ENCODE assay signal across 13 cellular contexts in genomic region chr1:53484705-53485477, GRCh38. TPM values are rescaled to one million over a fixed set of nuclear protein-coding genes. Genes with fewer than 3 reads are reported as not detected.
DNase-seq lines count a peak whose midpoint lies in the region; ATAC-seq and TF ChIP-seq lines count a peak whose summit lies in the region.
"Had no signal": no experiment of that assay in that cellular context is flagged by ENCODE, and none has a peak within 500 bp of the region (broad histone marks: within the 10 kb centered on the region; RNA-seq: fewer than 3 reads in every experiment).

No MANE protein-coding gene starts in this region.

- H2BK5ac ChIP-seq in mesendoderm (ENCODE audit: low read length): no peak overlapping the region

- in situ Hi-C loops in Panc1 (cut with HindIII; ENCODE audit: low pct_unique_long_range_greater_than_20kb, low sequenced_read_pairs): no loop called here

- H3K4me3 ChIP-seq in HCT116 (replicated peaks in 1 of 2; ENCODE audit: low read depth in 1 of 2, low read length in 2 of 2): no peak overlapping the region
- no peak overlapping the region for H3K4me3 ChIP-seq in Panc1 (ENCODE audit: low read depth in 2 of 2, low read length in 2 of 2)
- H3K4me3 ChIP-seq in mesendoderm (ENCODE audit: low read length): no peak overlapping the region
- H3K4me3 ChIP-seq: A549, BLaER1 had no signal

- ATAC-seq in HCT116 (no peak), Panc1 (peak; percentile 35), HG03571 (IDR thresholded peaks at IDR 0.05; ENCODE audit: unreplicated experiment) (no peak)
- ATAC-seq in stimulated activated effector memory CD8-positive, alpha-beta T cell treated with anti-CD3 and anti-CD28 coated beads, Interleukin-12 subunit alpha, Interleukin-12 subunit beta, amount 100 ng/mL, for 72 hours: no peak

- RAD21 ChIA-PET in HCT116 (lab: Charles Lee; ENCODE audit: low non-redundant PET in 1 of 2, low total read pairs in 2 of 2, uncharacterized antibody in 2 of 2, unreplicated experiment in 2 of 2): interaction anchor here in 1 of 2 experiments (2.6 kb wide), 1 partner anchor 197 kb away, joined by 12 read pairs; no protein-coding TSS in a partner anchor

- no peak for DNase-seq in HCT116 (ENCODE audit: low read depth, low spot score)
- DNase-seq in Panc1 (ENCODE audit: low read depth, low spot score): no peak
- no peak for DNase-seq in mesendoderm
- no peak for DNase-seq in stimulated activated effector memory CD8-positive, alpha-beta T cell treated with anti-CD3 and anti-CD28 coated beads, Interleukin-12 subunit alpha, Interleukin-12 subunit beta, amount 100 ng/mL, for 72 hours (ENCODE audit: low spot score in 2 of 2)
- no peak for DNase-seq in stimulated activated CD4-positive, alpha-beta T cell treated with anti-CD3 and anti-CD28 coated beads, Interleukin-1b, Interleukin-23, amount 100 ng/mL, for 48 hours
- DNase-seq in T-helper 2 cell treated with Interferon-gamma antibody and Interleukin-4, amounts not matched to agents 5 μg/mL and 100 μg/mL, for 36 hours (ENCODE audit: low spot score): no peak
- DNase-seq: NCI-H2081 treated with DMSO at 0.1 percent for 48 hours, SIG-M5 had no signal

- TF ChIP-seq RAD21 in HCT116 (IDR thresholded peaks at IDR 0.05; ENCODE audit: low read depth): no peak

- no peaks in the 10 kb centered on the region for H3K79me2 ChIP-seq in HCT116 (ENCODE audit: insufficient read depth, low read length)
- no peaks in the 10 kb centered on the region for H3K79me2 ChIP-seq in mesendoderm (ENCODE audit: control insufficient read depth, insufficient read depth, low read length)

- H3K9me3 ChIP-seq in HCT116 (ENCODE audit: control insufficient read depth in 1 of 2, insufficient read depth in 1 of 2, low read depth in 1 of 2, low read length in 2 of 2) (no peaks in the 10 kb centered on the region), Panc1 (ENCODE audit: control insufficient read depth, insufficient read depth, low read depth, low read length) (no peaks in the 10 kb centered on the region)
- H3K9me3 ChIP-seq: A549, BLaER1 had no signal

- H3K36me3 ChIP-seq in HCT116 (ENCODE audit: control insufficient read depth in 1 of 2, insufficient read depth in 2 of 2, low read length in 2 of 2) (no peaks in the 10 kb centered on the region), Panc1 (ENCODE audit: control insufficient read depth, insufficient read depth, low read length) (no peaks in the 10 kb centered on the region), mesendoderm (ENCODE audit: control insufficient read depth, insufficient read depth, low read length) (no peaks in the 10 kb centered on the region)
- H3K36me3 ChIP-seq: BLaER1 had no signal

- no peaks in the 10 kb centered on the region for H3K79me1 ChIP-seq in mesendoderm (ENCODE audit: low read length)

- TF ChIP-seq CTCF in HCT116 (IDR thresholded peaks at IDR 0.05 in 2 of 3, conservative IDR thresholded peaks at IDR 0.05 in 1 of 3; ENCODE audit: borderline replicate concordance in 1 of 3, insufficient read depth in 1 of 3, low read depth in 2 of 3, low read length in 2 of 3): no peak
- no peak for TF ChIP-seq CTCF in Panc1 (IDR thresholded peaks at IDR 0.05)

- H2AK5ac ChIP-seq in mesendoderm (ENCODE audit: low read length): no peak overlapping the region

- peak overlapping the region; percentile 78 for H2AFZ ChIP-seq in HCT116 (ENCODE audit: low read depth, low read length, poor library complexity, severe bottlenecking)

- POLR2A ChIA-PET in HCT116 (lab: Charles Lee) (no interaction called here), Panc1 (lab: Charles Lee) (no interaction called here)

- H3K27me3 Mint-ChIP-seq in T-helper 2 cell treated with Interferon-gamma antibody and Interleukin-4, amounts not matched to agents 5 μg/mL and 100 μg/mL, for 36 hours (ENCODE audit: low read depth): peaks cover 14% of the 10 kb centered on the region

- peaks cover 12% of the 10 kb centered on the region for H3K4me1 Mint-ChIP-seq in stimulated activated effector memory CD8-positive, alpha-beta T cell treated with anti-CD3 and anti-CD28 coated beads, Interleukin-12 subunit alpha, Interleukin-12 subunit beta, amount 100 ng/mL, for 72 hours
- peaks cover 4% of the 10 kb centered on the region for H3K4me1 Mint-ChIP-seq in T-helper 2 cell treated with Interferon-gamma antibody and Interleukin-4, amounts not matched to agents 5 μg/mL and 100 μg/mL, for 36 hours (ENCODE audit: low read depth)

- intact Hi-C loops in HCT116 (cut with micrococcal nuclease) (loop anchor here (1.0 to 10.0 kb wide), 6 partner anchors 197 to 470 kb away; no protein-coding TSS in a partner anchor), Panc1 (cut with micrococcal nuclease; ENCODE audit: unreplicated experiment) (loop anchor here (1.0 to 5.0 kb wide), 2 partner anchors 197 to 269 kb away; no protein-coding TSS in a partner anchor)

- peak overlapping the region; percentile 78 for H3K56ac ChIP-seq in mesendoderm (ENCODE audit: low read length)

- H3K27ac Mint-ChIP-seq in stimulated activated effector memory CD8-positive, alpha-beta T cell treated with anti-CD3 and anti-CD28 coated beads, Interleukin-12 subunit alpha, Interleukin-12 subunit beta, amount 100 ng/mL, for 72 hours: peak overlapping the region; percentile 22
- H3K27ac Mint-ChIP-seq in T-helper 2 cell treated with Interferon-gamma antibody and Interleukin-4, amounts not matched to agents 5 μg/mL and 100 μg/mL, for 36 hours: no peak overlapping the region
- H3K27ac Mint-ChIP-seq: CD4-positive, alpha-beta memory T cell had no signal

- BruUV-seq in HCT116 (replicated peaks; lab: Mats Ljungman, UMichigan) (no TSS peak), Panc1 (replicated peaks; lab: Mats Ljungman, UMichigan) (no TSS peak)

- H2BK120ac ChIP-seq in mesendoderm (ENCODE audit: low read depth, low read length): no peak overlapping the region

- no peak overlapping the region for H2BK15ac ChIP-seq in mesendoderm (replicated peaks; ENCODE audit: low read depth)

- H3K4me1 ChIP-seq in HCT116 (ENCODE audit: control insufficient read depth in 1 of 2, insufficient read depth in 2 of 2, low read length in 2 of 2) (peaks cover 0 to 5% of the 10 kb centered on the region in 2 experiments; a peak in 1 of 4 replicates), Panc1 (ENCODE audit: control insufficient read depth, insufficient read depth, low read length) (no peaks in the 10 kb centered on the region), mesendoderm (ENCODE audit: control insufficient read depth, low read depth, low read length) (no peaks in the 10 kb centered on the region)
- H3K4me1 ChIP-seq: A549 had no signal

- H3K36me3 Mint-ChIP-seq in stimulated activated effector memory CD8-positive, alpha-beta T cell treated with anti-CD3 and anti-CD28 coated beads, Interleukin-12 subunit alpha, Interleukin-12 subunit beta, amount 100 ng/mL, for 72 hours: no peaks in the 10 kb centered on the region
- no peaks in the 10 kb centered on the region for H3K36me3 Mint-ChIP-seq in T-helper 2 cell treated with Interferon-gamma antibody and Interleukin-4, amounts not matched to agents 5 μg/mL and 100 μg/mL, for 36 hours (ENCODE audit: low read depth)
- H3K36me3 Mint-ChIP-seq: CD4-positive, alpha-beta memory T cell had no signal

- H3K27me3 ChIP-seq in HCT116 (ENCODE audit: insufficient read depth, low read length): no peaks in the 10 kb centered on the region
- H3K27me3 ChIP-seq in Panc1 (ENCODE audit: control insufficient read depth, insufficient read depth, low read length): peaks cover 3% of the 10 kb centered on the region; the same call in 1 of the 2 replicates
- H3K27me3 ChIP-seq in mesendoderm (ENCODE audit: insufficient read depth, low read length, poor library complexity): no peaks in the 10 kb centered on the region
- H3K27me3 ChIP-seq: BLaER1 had no signal

- H3K4ac ChIP-seq in mesendoderm (ENCODE audit: low read depth, low read length): no peak overlapping the region

- H4K20me1 ChIP-seq in HCT116 (ENCODE audit: insufficient read depth): no peaks in the 10 kb centered on the region
- H4K20me1 ChIP-seq: BLaER1 had no signal

- H3K4me3 Mint-ChIP-seq in stimulated activated effector memory CD8-positive, alpha-beta T cell treated with anti-CD3 and anti-CD28 coated beads, Interleukin-12 subunit alpha, Interleukin-12 subunit beta, amount 100 ng/mL, for 72 hours: no peak overlapping the region
- no peak overlapping the region for H3K4me3 Mint-ChIP-seq in T-helper 2 cell treated with Interferon-gamma antibody and Interleukin-4, amounts not matched to agents 5 μg/mL and 100 μg/mL, for 36 hours

- no peak overlapping the region for H3K9ac ChIP-seq in HCT116 (ENCODE audit: low read length)
- no peak overlapping the region for H3K9ac ChIP-seq in mesendoderm (ENCODE audit: low read length)
- H3K9ac ChIP-seq: BLaER1 had no signal

- no peak overlapping the region for H4K8ac ChIP-seq in mesendoderm (ENCODE audit: low read depth, low read length)

- CTCF ChIA-PET in HCT116 (lab: Charles Lee) (interaction anchor here (0.6 to 3.0 kb wide), 6 partner anchors 12 to 376 kb away, joined by 4 to 31 read pairs (median 4); no protein-coding TSS in a partner anchor), Panc1 (lab: Charles Lee) (interaction anchor here (0.8 to 2.4 kb wide), 4 partner anchors 19 to 278 kb away, joined by 3 to 14 read pairs (median 4); no protein-coding TSS in a partner anchor)

- H3K9me3 Mint-ChIP-seq in stimulated activated effector memory CD8-positive, alpha-beta T cell treated with anti-CD3 and anti-CD28 coated beads, Interleukin-12 subunit alpha, Interleukin-12 subunit beta, amount 100 ng/mL, for 72 hours: no peaks in the 10 kb centered on the region
- H3K9me3 Mint-ChIP-seq in T-helper 2 cell treated with Interferon-gamma antibody and Interleukin-4, amounts not matched to agents 5 μg/mL and 100 μg/mL, for 36 hours: no peaks in the 10 kb centered on the region

- no peak overlapping the region for H3K23ac ChIP-seq in mesendoderm (ENCODE audit: low read length)

- H3K4me2 ChIP-seq in HCT116 (ENCODE audit: low read length): peak overlapping the region; percentile 72
- no peak overlapping the region for H3K4me2 ChIP-seq in mesendoderm (ENCODE audit: low read length)

- no peak for TF ChIP-seq POLR2A in HCT116 (IDR thresholded peaks at IDR 0.05; ENCODE audit: borderline replicate concordance, extremely low read depth, insufficient read depth, insufficient read length)

- no CpG with 5 or more reads among the region's 19 CpGs for WGBS in mesendoderm (ENCODE audit: extremely low coverage, insufficient coverage, low lambda C conversion rate)

- H4K5ac ChIP-seq in mesendoderm (ENCODE audit: low read length): no peak overlapping the region

- H3K9me2 ChIP-seq in HCT116 (ENCODE audit: insufficient read depth): no peaks in the 10 kb centered on the region

- no peak overlapping the region for H3K18ac ChIP-seq in mesendoderm (ENCODE audit: low read length)

- H3K27ac ChIP-seq in HCT116 (ENCODE audit: low read depth, low read length) (no peak overlapping the region), Panc1 (ENCODE audit: low read length) (no peak overlapping the region), mesendoderm (ENCODE audit: low read depth, low read length) (no peak overlapping the region)
- H3K27ac ChIP-seq: BLaER1, RWPE1 had no signal

TF ChIP-seq in HCT116, 20 proteins besides CTCF, POLR2A, EP300 and RAD21 (continues in another document):
- no peak for TF ChIP-seq ZFX (IDR thresholded peaks at IDR 0.05)

RNA-seq across cellular contexts. Expression of gene DMRTB1, which starts 25.7 kb away (rescaled TPM):
- not detected for total RNA-seq in HCT116 (2021; ENCODE audit: unreplicated experiment)
- not detected in 2 replicates for polyA plus RNA-seq in HCT116 (2012)
- not detected for total RNA-seq in Panc1 (2021; ENCODE audit: unreplicated experiment)
- polyA plus RNA-seq in Panc1 (2012; ENCODE audit: insufficient read length): not detected
- 0.60 TPM for polyA plus RNA-seq in mesendoderm (2013, experiment 1 of 2)
- polyA plus RNA-seq in mesendoderm (2013, experiment 2 of 2): 0.53 TPM
- total RNA-seq: CD4-positive, alpha-beta memory T cell had no signal
- polyA plus RNA-seq: A549; CD4-positive, alpha-beta memory T cell had no signal
